In the genomic region with DNA sequence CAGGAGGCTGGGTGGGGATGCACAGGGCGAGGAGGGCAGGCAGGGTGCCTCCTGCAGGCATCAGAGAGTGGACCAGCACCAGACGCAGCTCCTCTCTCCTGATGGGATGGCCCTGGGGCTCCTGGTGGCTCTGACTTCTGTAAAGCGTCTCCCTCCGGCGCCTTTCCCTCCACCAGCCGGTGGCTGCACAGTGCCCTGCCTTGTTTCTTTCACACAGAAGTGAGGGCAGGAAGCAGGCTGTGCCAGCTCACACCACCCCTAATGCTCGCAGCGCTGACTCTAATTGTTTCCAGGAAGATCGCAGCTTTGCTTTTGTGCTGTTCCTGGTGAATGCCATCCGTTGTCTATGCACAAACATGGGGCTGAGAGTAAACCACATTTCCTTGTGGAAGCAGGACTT, we compare ENCODE assay signal across 20 cellular contexts.
DNase-seq lines count a peak whose midpoint lies in the region; ATAC-seq and TF ChIP-seq lines count a peak whose summit lies in the region.
"Had no signal": no experiment of that assay in that cellular context is flagged by ENCODE, and none has a peak within 500 bp of the region (broad histone marks: within the 10 kb centered on the region; RNA-seq: fewer than 3 reads in every experiment).

No MANE protein-coding gene starts in this region.

- no peak for TF ChIP-seq POLR2A in gastroesophageal sphincter (IDR thresholded peaks at IDR 0.05)

- H3K36me3 ChIP-seq in RWPE2 (ENCODE audit: low read depth): peaks cover 21% of the 10 kb centered on the region
- H3K36me3 ChIP-seq in gastroesophageal sphincter: peaks cover 0 to 15% of the 10 kb centered on the region in 2 donors
- H3K36me3 ChIP-seq: BLaER1 had no signal

- H3K4me1 ChIP-seq in RWPE2 (ENCODE audit: insufficient read depth, poor library complexity, severe bottlenecking) (no peaks in the 10 kb centered on the region), gastroesophageal sphincter (peaks cover 0 to 52% (median 0%) of the 10 kb centered on the region in 3 donors)
- H3K4me1 ChIP-seq: BLaER1 had no signal

- H3K9me3 Mint-ChIP-seq in activated CD4-positive, alpha-beta T cell treated with anti-CD3 and anti-CD28 coated beads, Interleukin-2, amount 10 ng/mL, durations not matched to agents 24 days and 14 days: no peaks in the 10 kb centered on the region
- H3K9me3 Mint-ChIP-seq in effector memory CD8-positive, alpha-beta T cell: no peaks in the 10 kb centered on the region
- H3K9me3 Mint-ChIP-seq: activated CD4-positive, alpha-beta memory T cell treated with anti-CD3 and anti-CD28 coated beads for 36 hours; activated naive CD4-positive, alpha-beta T cell treated with anti-CD3 and anti-CD28 coated beads, Interleukin-2, amount 50 U/mL, for 24 hours; memory B cell had no signal

- in situ Hi-C loops in G401 (cut with HindIII; ENCODE audit: low sequenced_read_pairs): no loop called here

- peaks cover 2% of the 10 kb centered on the region for H3K27me3 Mint-ChIP-seq in activated CD4-positive, alpha-beta T cell treated with anti-CD3 and anti-CD28 coated beads, Interleukin-2, amount 10 ng/mL, durations not matched to agents 24 days and 14 days
- H3K27me3 Mint-ChIP-seq in effector memory CD8-positive, alpha-beta T cell: peaks cover 20 to 45% of the 10 kb centered on the region in 2 donors
- H3K27me3 Mint-ChIP-seq: progenitor cell of endocrine pancreas had no signal

- DNase-seq in G401 (ENCODE audit: low spot score) (peak; percentile 7), RWPE2 (ENCODE audit: low spot score) (no peak), sciatic nerve (ENCODE audit: low spot score) (no peak), NCI-H1048 (lab: John Stamatoyannopoulos, UW) (no peak)
- no peak for DNase-seq in stimulated activated naive CD8-positive, alpha-beta T cell treated with anti-CD3 and anti-CD28 coated beads, Interleukin-15, Interleukin-2, amounts not matched to agents 100 U/mL and 50 U/mL, for 24 hours
- no peak for DNase-seq in activated CD4-positive, alpha-beta T cell treated with anti-CD3 and anti-CD28 coated beads, Interleukin-2, amount 10 ng/mL, durations not matched to agents 24 days and 14 days
- no peak for DNase-seq in effector memory CD8-positive, alpha-beta T cell
- DNase-seq: activated CD4-positive, alpha-beta memory T cell treated with anti-CD3 and anti-CD28 coated beads for 36 hours; KG1; NCI-H1105; NCI-H2081 treated with DMSO at 0.1 percent for 48 hours; NCI-H526; stimulated activated CD8-positive, alpha-beta memory T cell treated with anti-CD3 and anti-CD28 coated beads, Interleukin-4, amount 100 ng/mL, for 48 hours had no signal

- H3K4me3 ChIP-seq in RWPE2 (ENCODE audit: severe bottlenecking) (no peak overlapping the region), gastroesophageal sphincter (no peak overlapping the region)
- H3K4me3 ChIP-seq: BLaER1, coronary artery had no signal

- no peak overlapping the region for H3K27ac Mint-ChIP-seq in activated CD4-positive, alpha-beta T cell treated with anti-CD3 and anti-CD28 coated beads, Interleukin-2, amount 10 ng/mL, durations not matched to agents 24 days and 14 days
- no peak overlapping the region for H3K27ac Mint-ChIP-seq in effector memory CD8-positive, alpha-beta T cell
- H3K27ac Mint-ChIP-seq: activated CD4-positive, alpha-beta memory T cell treated with anti-CD3 and anti-CD28 coated beads for 36 hours; activated naive CD4-positive, alpha-beta T cell treated with anti-CD3 and anti-CD28 coated beads, Interleukin-2, amount 50 U/mL, for 24 hours; memory B cell; nephron had no signal

- intact Hi-C loops in sciatic nerve (cut with DNase I): no loop called here
- intact Hi-C loops in activated CD4-positive, alpha-beta T cell treated with anti-CD3 and anti-CD28 coated beads, Interleukin-2, amount 10 ng/mL, durations not matched to agents 24 days and 14 days (cut with micrococcal nuclease): no loop called here

- no peak overlapping the region for H3K4me3 Mint-ChIP-seq in activated CD4-positive, alpha-beta T cell treated with anti-CD3 and anti-CD28 coated beads, Interleukin-2, amount 10 ng/mL, durations not matched to agents 24 days and 14 days
- H3K4me3 Mint-ChIP-seq in effector memory CD8-positive, alpha-beta T cell: no peak overlapping the region
- H3K4me3 Mint-ChIP-seq: activated CD4-positive, alpha-beta memory T cell treated with anti-CD3 and anti-CD28 coated beads for 36 hours; activated naive CD4-positive, alpha-beta T cell treated with anti-CD3 and anti-CD28 coated beads, Interleukin-2, amount 50 U/mL, for 24 hours; memory B cell; nephron had no signal

- TF ChIP-seq CTCF in RWPE2 (IDR thresholded peaks at IDR 0.05; ENCODE audit: poor library complexity, severe bottlenecking) (no peak), gastroesophageal sphincter (IDR thresholded peaks at IDR 0.05) (no peak)

- no peaks in the 10 kb centered on the region for H3K9me3 ChIP-seq in RWPE2 (ENCODE audit: severe bottlenecking)
- no peaks in the 10 kb centered on the region for H3K9me3 ChIP-seq in gastroesophageal sphincter
- H3K9me3 ChIP-seq: BLaER1 had no signal

- ATAC-seq in RWPE2 (ENCODE audit: low read depth) (peak; percentile 26), gastroesophageal sphincter (peak; percentile 32), sciatic nerve (peak; percentile 38)
- ATAC-seq in stimulated activated naive CD8-positive, alpha-beta T cell treated with anti-CD3 and anti-CD28 coated beads, Interleukin-15, Interleukin-2, amounts not matched to agents 100 U/mL and 50 U/mL, for 24 hours: no peak
- ATAC-seq in effector memory CD8-positive, alpha-beta T cell (replicated peaks): no peak

- H3K36me3 Mint-ChIP-seq in activated CD4-positive, alpha-beta T cell treated with anti-CD3 and anti-CD28 coated beads, Interleukin-2, amount 10 ng/mL, durations not matched to agents 24 days and 14 days (ENCODE audit: low read depth): no peaks in the 10 kb centered on the region
- H3K36me3 Mint-ChIP-seq in effector memory CD8-positive, alpha-beta T cell (ENCODE audit: insufficient read depth): no peaks in the 10 kb centered on the region
- H3K36me3 Mint-ChIP-seq: activated CD4-positive, alpha-beta memory T cell treated with anti-CD3 and anti-CD28 coated beads for 36 hours; activated naive CD4-positive, alpha-beta T cell treated with anti-CD3 and anti-CD28 coated beads, Interleukin-2, amount 50 U/mL, for 24 hours; memory B cell had no signal

- WGBS in gastroesophageal sphincter (ENCODE audit: low coverage in 1 of 2), 2 donors: 64% methylated on average over 2 of the region's 10 CpGs; no CpG with 5 or more reads in 1 of the 2 donors

- H3K27me3 ChIP-seq in RWPE2 (ENCODE audit: insufficient read depth, poor library complexity, severe bottlenecking): no peaks in the 10 kb centered on the region
- H3K27me3 ChIP-seq in gastroesophageal sphincter: no peaks in the 10 kb centered on the region
- H3K27me3 ChIP-seq: BLaER1 had no signal

- no peak for TF ChIP-seq EP300 in gastroesophageal sphincter (IDR thresholded peaks at IDR 0.05)

- H3K4me1 Mint-ChIP-seq in activated CD4-positive, alpha-beta T cell treated with anti-CD3 and anti-CD28 coated beads, Interleukin-2, amount 10 ng/mL, durations not matched to agents 24 days and 14 days: no peaks in the 10 kb centered on the region
- H3K4me1 Mint-ChIP-seq in effector memory CD8-positive, alpha-beta T cell (ENCODE audit: low read depth in 2 of 2): no peaks in the 10 kb centered on the region
- H3K4me1 Mint-ChIP-seq: activated naive CD4-positive, alpha-beta T cell treated with anti-CD3 and anti-CD28 coated beads, Interleukin-2, amount 50 U/mL, for 24 hours; memory B cell had no signal

- H3K27ac ChIP-seq in RWPE2 (ENCODE audit: poor library complexity, severe bottlenecking) (no peak overlapping the region), gastroesophageal sphincter (no peak overlapping the region)
- H3K27ac ChIP-seq: BLaER1, coronary artery had no signal

Comparison
In these comparisons a context has a peak if more than half of its experiments do, and no peak if none do; other contexts are left out.
1. ATAC-seq: peak in RWPE2 (single experiment), gastroesophageal sphincter (single experiment) and sciatic nerve (single experiment); none in stimulated activated naive CD8-positive, alpha-beta T cell treated with anti-CD3 and anti-CD28 coated beads, Interleukin-15, Interleukin-2, amounts not matched to agents 100 U/mL and 50 U/mL, for 24 hours (single experiment) and effector memory CD8-positive, alpha-beta T cell (single experiment).